ENCODE assay signal across 8 cellular contexts in the genomic region with DNA sequence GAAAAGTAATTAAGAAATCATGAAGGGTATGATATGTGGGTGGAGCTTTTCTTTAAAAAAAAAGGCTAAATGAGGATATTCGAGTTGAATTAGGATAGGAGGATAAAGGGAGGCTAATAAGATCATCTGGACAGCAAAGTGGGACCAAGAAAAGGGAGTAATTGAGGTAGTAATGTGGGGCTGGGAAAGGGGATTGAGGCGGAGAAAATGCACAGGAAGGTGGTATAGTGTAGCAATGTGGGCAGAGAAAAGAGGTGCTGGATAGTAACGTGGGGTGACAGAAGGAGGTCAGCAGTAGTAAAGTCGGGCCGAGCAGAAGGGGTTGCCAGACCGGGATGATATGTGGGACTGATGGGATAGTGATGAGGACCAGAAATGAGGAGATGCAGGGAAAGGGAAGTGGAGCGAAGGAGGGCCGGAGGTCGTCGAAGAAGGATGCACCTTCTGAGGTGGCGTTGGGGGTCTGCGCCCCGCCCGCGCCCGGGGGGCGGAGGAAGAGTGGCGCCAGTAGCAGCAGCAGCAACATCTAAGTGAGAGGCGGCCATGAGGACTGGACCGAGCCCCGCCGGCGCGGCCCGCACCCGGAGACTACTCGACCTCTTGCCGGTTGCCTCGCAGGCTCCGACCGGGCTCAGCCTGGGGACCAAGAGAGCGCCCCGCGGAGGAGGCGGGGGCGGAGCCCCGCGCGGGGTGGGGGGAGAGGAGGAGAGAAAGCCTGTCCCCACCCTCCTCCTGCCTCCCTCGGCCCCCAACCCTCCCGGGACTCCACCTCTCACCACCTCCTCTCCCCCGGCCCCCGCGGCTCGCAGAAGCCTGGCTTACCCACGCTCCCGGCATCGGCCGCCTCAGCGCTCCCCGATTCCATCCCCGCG. TPM values are rescaled to one million over a fixed set of nuclear protein-coding genes. Genes with fewer than 3 reads are reported as not detected.
DNase-seq lines count a peak whose midpoint lies in the region; ATAC-seq and TF ChIP-seq lines count a peak whose summit lies in the region.

No MANE protein-coding gene starts in this region.

- TF ChIP-seq CTCF in GM10266 (IDR thresholded peaks at IDR 0.05; ENCODE audit: control insufficient read depth, insufficient read depth, low read depth, missing control alignments): no peak
- no peak for TF ChIP-seq CTCF in RWPE1 (conservative IDR thresholded peaks at IDR 0.05; ENCODE audit: low read depth)
- TF ChIP-seq CTCF in uterus (IDR thresholded peaks at IDR 0.05): no peak

- no peak for TF ChIP-seq POLR2A in uterus (IDR thresholded peaks at IDR 0.05)

- intact Hi-C loops in uterus (cut with DNase I; ENCODE audit: low total_unique reads): no loop called here

- H3K4me3 ChIP-seq in uterus: peak overlapping the region; percentile 77 to 91

- ATAC-seq in HG03108 (IDR thresholded peaks at IDR 0.05; ENCODE audit: unreplicated experiment): peak; percentile 17

- DNase-seq in GM10266 (ENCODE audit: extremely low spot score) (peak; percentile 72), RWPE1 (ENCODE audit: low spot score) (peak; percentile 45), glomerular visceral epithelial cell (ENCODE audit: extremely low spot score) (peak; percentile 81), occipital lobe (lab: John Stamatoyannopoulos, UW) (peak; percentile 42), uterus (peak; percentile 83 to 84), HuH-7 (ENCODE audit: low spot score) (no peak)
- peak; percentile 75 for DNase-seq in activated naive CD4-positive, alpha-beta T cell treated with anti-CD3 and anti-CD28 coated beads, Interleukin-2, amount 10 ng/mL, durations not matched to agents 7 days and 5 days

- POLR2A ChIA-PET in RWPE1 (lab: Yijun Ruan, JAX; ENCODE audit: low non-redundant PET): interaction anchor here (0.6 to 0.8 kb wide), 3 partner anchors 10 to 602 kb away, joined by 3 to 4 read pairs (median 4); no protein-coding TSS in a partner anchor

- peaks cover 1% of the 10 kb centered on the region for H3K36me3 Mint-ChIP-seq in activated naive CD4-positive, alpha-beta T cell treated with anti-CD3 and anti-CD28 coated beads, Interleukin-2, amount 10 ng/mL, durations not matched to agents 7 days and 5 days

- no peaks in the 10 kb centered on the region for H3K9me3 Mint-ChIP-seq in activated naive CD4-positive, alpha-beta T cell treated with anti-CD3 and anti-CD28 coated beads, Interleukin-2, amount 10 ng/mL, durations not matched to agents 7 days and 5 days

- H3K27me3 Mint-ChIP-seq in activated naive CD4-positive, alpha-beta T cell treated with anti-CD3 and anti-CD28 coated beads, Interleukin-2, amount 10 ng/mL, durations not matched to agents 7 days and 5 days: peaks cover 86% of the 10 kb centered on the region

- peaks cover 55% of the 10 kb centered on the region for H3K4me1 Mint-ChIP-seq in activated naive CD4-positive, alpha-beta T cell treated with anti-CD3 and anti-CD28 coated beads, Interleukin-2, amount 10 ng/mL, durations not matched to agents 7 days and 5 days

- CTCF ChIA-PET in RWPE1 (lab: Yijun Ruan, JAX): interaction anchor here (0.6 kb wide), 2 partner anchors 16 to 20 kb away, joined by 3 read pairs; no protein-coding TSS in a partner anchor
- CTCF ChIA-PET in activated naive CD4-positive, alpha-beta T cell treated with anti-CD3 and anti-CD28 coated beads, Interleukin-2, amount 10 ng/mL, durations not matched to agents 7 days and 5 days (lab: Charles Lee): interaction anchor here (1.0 to 2.9 kb wide), 5 partner anchors 10 to 22 kb away, joined by 3 to 14 read pairs (median 7); no protein-coding TSS in a partner anchor

- no peaks in the 10 kb centered on the region for H3K9me3 ChIP-seq in uterus

- H3K27me3 ChIP-seq in uterus: no peaks in the 10 kb centered on the region

- peak overlapping the region; percentile 9 for H3K27ac Mint-ChIP-seq in activated naive CD4-positive, alpha-beta T cell treated with anti-CD3 and anti-CD28 coated beads, Interleukin-2, amount 10 ng/mL, durations not matched to agents 7 days and 5 days

- H3K27ac ChIP-seq in RWPE1: peak overlapping the region; percentile 77
- peak overlapping the region; percentile 91 for H3K27ac ChIP-seq in uterus

- no peaks in the 10 kb centered on the region for H3K4me1 ChIP-seq in uterus

- H3K36me3 ChIP-seq in uterus: no peaks in the 10 kb centered on the region

- H3K4me3 Mint-ChIP-seq in activated naive CD4-positive, alpha-beta T cell treated with anti-CD3 and anti-CD28 coated beads, Interleukin-2, amount 10 ng/mL, durations not matched to agents 7 days and 5 days: peak overlapping the region; percentile 79

RNA-seq across cellular contexts. Expression of a gene that starts 0.9 kb away (rescaled TPM):
- 91.1 TPM for total RNA-seq in occipital lobe
- 100 to 1,000 TPM in 1 of 4 donors, 10 to 100 TPM in 3; 29.4 to 184 (median 44.6) TPM for total RNA-seq in uterus

RNA-seq across cellular contexts. Expression of a gene that starts 24.8 kb away (rescaled TPM):
- total RNA-seq in occipital lobe (not detected), uterus (not detected)

RNA-seq across cellular contexts. Expression of a gene that starts 47.2 kb away (rescaled TPM):
- total RNA-seq in occipital lobe: not detected
- not detected for total RNA-seq in uterus

RNA-seq across cellular contexts. Expression of a gene that starts 48.9 kb away (rescaled TPM):
- not detected for total RNA-seq in occipital lobe
- total RNA-seq in uterus: under 1 TPM in 1 of 4 donors, not detected in 3; 0.24 TPM
